Comparison of ENCODE assay signal across 17 cellular contexts in the genomic region with DNA sequence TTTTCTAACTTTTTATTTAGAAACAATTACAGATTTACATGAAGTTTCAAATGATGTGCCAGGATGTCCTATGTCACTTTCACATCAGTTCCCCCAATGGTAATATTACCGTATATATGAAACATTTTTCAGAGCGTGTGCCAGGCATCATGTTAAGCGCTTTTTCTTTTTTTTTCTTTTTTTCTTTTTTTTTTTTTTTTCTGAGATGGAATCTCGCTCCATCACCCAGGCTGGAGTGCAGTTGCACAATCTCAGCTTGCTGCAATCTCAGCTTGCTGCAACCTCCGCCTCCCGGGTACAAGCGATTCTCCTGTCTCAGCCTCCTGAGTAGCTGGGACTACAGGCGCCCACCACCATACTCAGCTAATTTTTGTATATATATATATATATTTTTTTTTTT. TPM values are rescaled to one million over a fixed set of nuclear protein-coding genes. Genes with fewer than 3 reads are reported as not detected.
DNase-seq lines count a peak whose midpoint lies in the region; ATAC-seq, FAIRE-seq and TF ChIP-seq lines count a peak whose summit lies in the region.
"Had no signal": no experiment of that assay in that cellular context is flagged by ENCODE, and none has a peak within 500 bp of the region (broad histone marks: within the 10 kb centered on the region; RNA-seq: fewer than 3 reads in every experiment).

No MANE protein-coding gene starts in this region.

- in situ Hi-C loops in GM23248 (cut with MboI) = no loop called here
- in situ Hi-C loops in K562 (cut with MboI) = no loop called here

- no peaks in the 10 kb centered on the region for H3K9me1 ChIP-seq in K562 (ENCODE audit: control insufficient read depth, insufficient read depth, low read length)

- H3K9me3 Mint-ChIP-seq in activated T-cell treated with anti-CD3 and anti-CD28 coated beads, Interleukin-2, amount 50 U/mL, for 24 hours = no peaks in the 10 kb centered on the region

- POLR2A ChIA-PET in A549 (lab: Yijun Ruan, JAX) (interaction anchor here (0.6 kb wide), 1 partner anchor 219 kb away, joined by 3 read pairs; no protein-coding TSS in a partner anchor), K562 (lab: Yijun Ruan, JAX) (interaction anchor here (0.5 to 1.7 kb wide), 5 partner anchors 8 to 95 kb away, joined by 3 to 8 read pairs (median 4); no protein-coding TSS in a partner anchor)

- H3K9ac ChIP-seq in GM23248 (peak overlapping the region; percentile 57), K562 (ENCODE audit: insufficient read depth in 1 of 2, low read depth in 2 of 2, low read length in 2 of 2) (no peak overlapping the region)

- no peaks in the 10 kb centered on the region for H3K9me2 ChIP-seq in GM23248 (ENCODE audit: insufficient read depth)
- no peaks in the 10 kb centered on the region for H3K9me2 ChIP-seq in hepatocyte (replicated peaks; ENCODE audit: insufficient read depth)

- peaks cover 46% of the 10 kb centered on the region for H3F3A ChIP-seq in GM23248 (ENCODE audit: insufficient read depth)

- peaks cover 32% of the 10 kb centered on the region for H3K4me1 ChIP-seq in A549
- peaks cover 35% of the 10 kb centered on the region for H3K4me1 ChIP-seq in GM23248 (ENCODE audit: insufficient read depth)
- H3K4me1 ChIP-seq in K562 (replicated peaks in 1 of 2; ENCODE audit: control insufficient read depth in 2 of 2, insufficient read depth in 2 of 2, low read length in 2 of 2) = peaks cover 8 to 21% of the 10 kb centered on the region in 2 experiments
- H3K4me1 ChIP-seq in hepatocyte (ENCODE audit: insufficient read depth) = peaks cover 6% of the 10 kb centered on the region
- H3K4me1 ChIP-seq: colonic mucosa had no signal

- H3K9me3 ChIP-seq in A549 (no peaks in the 10 kb centered on the region), GM23248 (ENCODE audit: low read depth) (no peaks in the 10 kb centered on the region), K562 (replicated peaks; ENCODE audit: control insufficient read depth, insufficient read depth, low read depth, low read length) (no peaks in the 10 kb centered on the region), hepatocyte (ENCODE audit: low read depth) (no peaks in the 10 kb centered on the region)
- H3K9me3 ChIP-seq: colonic mucosa, Peyer's patch, stomach, upper lobe of left lung had no signal

- 62% methylated on average over 7 of the region's 8 CpGs for WGBS in A549 (ENCODE audit: missing lambda C conversion rate)
- WGBS in GM23248 (ENCODE audit: low coverage in 1 of 2, low lambda C conversion rate in 2 of 2, missing lambda C conversion rate in 2 of 2), 2 experiments = 59 to 62% methylated on average over 8 of the region's 8 CpGs
- WGBS in K562 (ENCODE audit: insufficient coverage, low coverage, missing lambda C conversion rate) = 11% methylated on average over 7 of the region's 8 CpGs
- 89% methylated on average over 7 of the region's 8 CpGs for WGBS in hepatocyte (ENCODE audit: low lambda C conversion rate, missing lambda C conversion rate)

- no peak for TF ChIP-seq RAD21 in A549 (conservative IDR thresholded peaks at IDR 0.05 in 1 of 2, IDR thresholded peaks at IDR 0.05 in 1 of 2)
- no peak for TF ChIP-seq RAD21 in K562 (CRISPR knock-in tag; conservative IDR thresholded peaks at IDR 0.05 in 1 of 2, IDR thresholded peaks at IDR 0.05 in 1 of 2)

- H4K20me1 ChIP-seq in GM23248 (ENCODE audit: insufficient read depth) = no peaks in the 10 kb centered on the region
- H4K20me1 ChIP-seq in K562 (replicated peaks; ENCODE audit: control insufficient read depth, insufficient read depth, low read length) = no peaks in the 10 kb centered on the region
- no peaks in the 10 kb centered on the region for H4K20me1 ChIP-seq in hepatocyte (ENCODE audit: insufficient read depth, poor library complexity, severe bottlenecking)

- H3K27me3 ChIP-seq in GM23248 (replicated peaks; ENCODE audit: insufficient read depth) (no peaks in the 10 kb centered on the region), K562 (ENCODE audit: control insufficient read depth in 2 of 2, insufficient read depth in 2 of 2, low read length in 2 of 2) (no peaks in the 10 kb centered on the region), hepatocyte (no peaks in the 10 kb centered on the region)
- H3K27me3 ChIP-seq: colonic mucosa, Peyer's patch, stomach, upper lobe of left lung had no signal

- no peak for TF ChIP-seq POLR2A in A549 (IDR thresholded peaks at IDR 0.05; ENCODE audit: low read length)
- TF ChIP-seq POLR2A in K562 (conservative IDR thresholded peaks at IDR 0.05) = no peak

- no peak overlapping the region for H3K4me3 ChIP-seq in A549
- H3K4me3 ChIP-seq in GM23248 = 0 out of 2 replicates have a peak overlapping the region, but pooled peaks have one; percentile 16
- H3K4me3 ChIP-seq in K562 = no peak overlapping the region
- H3K4me3 ChIP-seq in hepatocyte = no peak overlapping the region
- H3K4me3 ChIP-seq: colonic mucosa, Peyer's patch, stomach, upper lobe of left lung had no signal

- no peaks in the 10 kb centered on the region for H3K27me3 Mint-ChIP-seq in activated T-cell treated with anti-CD3 and anti-CD28 coated beads, Interleukin-2, amount 50 U/mL, for 24 hours

- DNase-seq in A549 (ENCODE audit: low read depth in 1 of 2, low spot score in 1 of 2) = no peak
- DNase-seq in GM23248 = peak; percentile 46
- no peak for DNase-seq in K562 (ENCODE audit: extremely low read depth in 1 of 4, low spot score in 3 of 4)
- DNase-seq in hepatocyte (ENCODE audit: low spot score) = no peak
- DNase-seq in NOMO-1 treated with dmso at 0.1 percent for 144 hours (lab: John Stamatoyannopoulos, UW; ENCODE audit: unreplicated experiment) = no peak
- no peak for DNase-seq in activated T-cell treated with anti-CD3 and anti-CD28 coated beads, Interleukin-2, amount 50 U/mL, for 24 hours
- no peak for DNase-seq in cortex of kidney (lab: John Stamatoyannopoulos, UW)
- DNase-seq: activated CD4-positive, alpha-beta T cell treated with anti-CD3 and anti-CD28 coated beads for 48 hours; AML-193; colonic mucosa; COR-L47; NCI-H1417; Peyer's patch; stomach had no signal

- peak overlapping the region; percentile 49 to 73; a peak in 5 of 6 replicates for H3K27ac ChIP-seq in A549
- peak overlapping the region; percentile 84 for H3K27ac ChIP-seq in GM23248
- H3K27ac ChIP-seq in K562 (ENCODE audit: extremely low read depth, low read depth, low read length) = no peak overlapping the region
- H3K27ac ChIP-seq in hepatocyte = no peak overlapping the region
- H3K27ac ChIP-seq: colonic mucosa, Peyer's patch had no signal

- BruUV-seq in K562 (replicated peaks; lab: Mats Ljungman, UMichigan) = no TSS peak

- H3K36me3 ChIP-seq in GM23248 (ENCODE audit: low read depth) = no peaks in the 10 kb centered on the region
- no peaks in the 10 kb centered on the region for H3K36me3 ChIP-seq in K562 (ENCODE audit: control insufficient read depth, insufficient read depth, low read length)
- H3K36me3 ChIP-seq in hepatocyte (replicated peaks; ENCODE audit: insufficient read depth, low read depth) = no peaks in the 10 kb centered on the region
- H3K36me3 ChIP-seq: colonic mucosa, Peyer's patch, stomach, upper lobe of left lung had no signal

- TF ChIP-seq CTCF in A549 (IDR thresholded peaks at IDR 0.05) = no peak
- no peak for TF ChIP-seq CTCF in K562 (IDR thresholded peaks at IDR 0.05 in 2 of 3, conservative IDR thresholded peaks at IDR 0.05 in 1 of 3; ENCODE audit: insufficient read depth in 2 of 3, low read depth in 1 of 3, low read length in 3 of 3)
- TF ChIP-seq CTCF in hepatocyte (IDR thresholded peaks at IDR 0.05; ENCODE audit: poor library complexity) = no peak

- peak overlapping the region; percentile 50 for H3K4me2 ChIP-seq in A549
- peak overlapping the region; percentile 42 for H3K4me2 ChIP-seq in GM23248 (ENCODE audit: unreplicated experiment)
- no peak overlapping the region for H3K4me2 ChIP-seq in K562 (ENCODE audit: insufficient read depth, low read length)
- H3K4me2 ChIP-seq in hepatocyte = peak overlapping the region; percentile 18

- intact Hi-C loops in K562 (cut with micrococcal nuclease) = no loop called here

- no peak for ATAC-seq in A549
- ATAC-seq in K562 = no peak
- ATAC-seq in HG03025 (IDR thresholded peaks at IDR 0.05; ENCODE audit: low FRiP score, unreplicated experiment) = no peak

- CTCF ChIA-PET in A549 (lab: Yijun Ruan, JAX) = interaction anchor here (1.4 kb wide), 1 partner anchor 53 kb away, joined by 8 read pairs; no protein-coding TSS in a partner anchor
- CTCF ChIA-PET in K562 (lab: Yijun Ruan, JAX; ENCODE audit: low intra/inter-chr PET ratio) = no interaction called here

- H3K79me2 ChIP-seq in GM23248 (ENCODE audit: insufficient read depth) = 0 out of 2 replicates have a peak, but pooled peaks cover 6% of the 10 kb centered on the region
- peaks cover 7% of the 10 kb centered on the region for H3K79me2 ChIP-seq in K562 (ENCODE audit: control insufficient read depth, insufficient read depth, low read length)
- H3K79me2 ChIP-seq in hepatocyte = peaks cover 4% of the 10 kb centered on the region

- TF ChIP-seq EP300 in A549 (IDR thresholded peaks at IDR 0.05) (no peak), K562 (IDR thresholded peaks at IDR 0.05; ENCODE audit: low read length) (no peak)

- no peak overlapping the region for H3K27ac Mint-ChIP-seq in activated T-cell treated with anti-CD3 and anti-CD28 coated beads, Interleukin-2, amount 50 U/mL, for 24 hours

- no peak for FAIRE-seq in A549 (lab: Jason Lieb, UNC)
- FAIRE-seq in K562 (lab: Jason Lieb, UNC) = no peak
- FAIRE-seq: endometrium had no signal

- H3K4me1 Mint-ChIP-seq in activated T-cell treated with anti-CD3 and anti-CD28 coated beads, Interleukin-2, amount 50 U/mL, for 24 hours (ENCODE audit: low read depth) = peaks cover 26% of the 10 kb centered on the region

- no peak overlapping the region for H3K4me3 Mint-ChIP-seq in activated T-cell treated with anti-CD3 and anti-CD28 coated beads, Interleukin-2, amount 50 U/mL, for 24 hours

- peak overlapping the region; percentile 4; the same call in 1 of the 2 replicates for H2AFZ ChIP-seq in GM23248
- no peak overlapping the region for H2AFZ ChIP-seq in K562 (ENCODE audit: low read depth, low read length)
- no peak overlapping the region for H2AFZ ChIP-seq in hepatocyte

- H3K36me3 Mint-ChIP-seq in activated T-cell treated with anti-CD3 and anti-CD28 coated beads, Interleukin-2, amount 50 U/mL, for 24 hours (ENCODE audit: low read depth) = no peaks in the 10 kb centered on the region

RNA-seq across cellular contexts. Expression of gene PPP4R1, which starts 5.6 kb away (rescaled TPM):
- polyA plus RNA-seq in A549 (2011; rRNA removed) = 94.5 and 97.3 TPM in 2 replicates
- polyA plus RNA-seq in A549 (2012; cell fraction: cytosol; rRNA removed) = 50.8 and 63.9 TPM in 2 replicates
- polyA plus RNA-seq in A549 (2012; cell fraction: nucleus; rRNA removed) = 65.6 and 112 TPM in 2 replicates
- 40.1 to 46.1 TPM (median 41.5 TPM) in 3 replicates for polyA plus RNA-seq in A549 (2017; fragmentation: RNase III; extraction: RNeasy Plus Mini Kit Qiagen cat#74134 plus additional on column Dnase treatment)
- 159 and 172 TPM in 2 replicates for polyA minus RNA-seq in A549 (2011; rRNA and poly(A)+ RNA removed)
- total RNA-seq in GM23248 (2014; rRNA removed; shearing (Covaris generic)) = 85.5 and 97.9 TPM in 2 replicates
- polyA plus RNA-seq in GM23248 (2016; fragmentation: Nextera tagmentation; extraction: Ambion mirVana) = 31.8 and 33.0 TPM in 2 replicates
- total RNA-seq in K562 (2011; cell fraction: chromatin; rRNA removed; ENCODE audit: low replicate concordance) = 227 and 404 TPM in 2 replicates
- total RNA-seq in K562 (2011; cell fraction: nucleolus; rRNA removed) = 86.1 and 111 TPM in 2 replicates
- total RNA-seq in K562 (2011; cell fraction: nucleoplasm; rRNA removed) = 148 and 198 TPM in 2 replicates
- total RNA-seq in K562 (2014; rRNA removed) = 95.7 and 100 TPM in 2 replicates
- 77.5 and 91.2 TPM in 2 replicates for total RNA-seq in K562 (2014; rRNA removed; fragmentation: Illumina TruSeq; extraction: Trizol)
- total RNA-seq in K562 (2015; rRNA removed; fragmentation: Illumina TruSeq; extraction: Trizol) = 86.4 and 92.5 TPM in 2 replicates
- total RNA-seq in K562 (2021) = 83.2 and 95.5 TPM in 2 replicates
- polyA plus RNA-seq in K562 (2011; rRNA removed) = 131 and 136 TPM in 2 replicates
- polyA plus RNA-seq in K562 (2011; cell fraction: cytosol; rRNA removed) = 91.1 and 105 TPM in 2 replicates
- polyA plus RNA-seq in K562 (2011; cell fraction: nucleus; rRNA removed) = 191 and 198 TPM in 2 replicates
- polyA plus RNA-seq in K562 (2012) = 46.2 and 49.6 TPM in 2 replicates
- polyA plus RNA-seq in K562 (2014; fragmentation: Illumina TruSeq; extraction: Trizol) = 55.4 and 84.5 TPM in 2 replicates
- polyA plus RNA-seq in K562 (2014; fragmentation: Nextera tagmentation; extraction: Ambion mirVana) = 10 to 100 TPM; 23.5 to 35.1 TPM
- 56.0 and 57.5 TPM in 2 replicates for polyA plus RNA-seq in K562 (2014; rRNA removed)
- 277 and 310 TPM in 2 replicates for polyA minus RNA-seq in K562 (2011; rRNA and poly(A)+ RNA removed)
- 99.1 and 116 TPM in 2 replicates for polyA minus RNA-seq in K562 (2011; cell fraction: cytosol; rRNA and poly(A)+ RNA removed)
- 93.0 and 173 TPM in 2 replicates for polyA minus RNA-seq in K562 (2011; cell fraction: nucleus; rRNA and poly(A)+ RNA removed)
- total RNA-seq in hepatocyte = 91.0 and 93.6 TPM in 2 replicates
- polyA plus RNA-seq in hepatocyte = 34.5 and 45.0 TPM in 2 replicates

Comparison
In these comparisons a context has a peak if more than half of its experiments do, and no peak if none do; other contexts are left out.
1. H3K27ac ChIP-seq: peak in A549 (2 of 2) and GM23248 (single experiment); none in K562 (single experiment) and hepatocyte (single experiment).
2. Of the 35 proteins assayed by ChIP-seq in both K562 and A549: peak only in K562: HDAC2, KDM1A and RCOR1; only in A549: none; in both: none; in neither: 31; mixed calls (peak in some experiments, not most) for 1.